In the genomic region with DNA sequence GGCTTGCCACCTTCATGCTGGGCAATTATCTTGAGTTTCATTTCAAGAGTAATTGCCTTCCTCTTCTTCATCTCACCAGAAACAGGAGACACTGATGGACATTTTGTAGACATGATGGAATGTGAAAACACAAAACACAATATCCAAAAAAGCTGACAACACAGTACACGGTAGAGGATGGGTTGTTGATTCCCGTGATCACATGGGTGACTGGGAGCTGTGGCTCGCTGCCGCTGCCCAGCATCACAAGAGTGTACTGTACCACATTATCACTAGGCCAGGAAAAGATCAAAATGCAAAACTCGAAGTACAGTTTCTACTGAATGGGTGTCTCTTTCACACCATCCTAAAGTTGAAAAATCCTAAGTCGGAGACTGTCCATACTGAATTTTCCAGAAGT, we compare ENCODE assay signal across 19 cellular contexts.
"Had no signal": no experiment of that assay in that cellular context is flagged by ENCODE, and none has a peak within 500 bp of the region (broad histone marks: within the 10 kb centered on the region; RNA-seq: fewer than 3 reads in every experiment).

No MANE protein-coding gene starts in this region.

- H3K27ac ChIP-seq: adrenal gland, cardiac muscle cell, gastroesophageal sphincter, heart right ventricle, neutrophil, tibial nerve, uterus had no signal

- H3K27me3 ChIP-seq: adrenal gland, cardiac muscle cell, dorsolateral prefrontal cortex, gastroesophageal sphincter, heart right ventricle, neutrophil, tibial nerve, uterus had no signal

- H3K9me3 ChIP-seq: adrenal gland, gastroesophageal sphincter, heart right ventricle, neutrophil, tibial nerve, uterus had no signal

- ATAC-seq: gastroesophageal sphincter; left cardiac atrium; stimulated activated naive B cell treated with anti-CD40 and anti-IgM and Interleukin-4, amounts not matched to agents 10 μg/mL and 1 μg/mL and 100 μg/mL, for 72 hours had no signal

- H3K9me3 Mint-ChIP-seq: stimulated activated naive B cell treated with anti-CD40 and anti-IgM and Interleukin-4, amounts not matched to agents 10 μg/mL and 1 μg/mL and 100 μg/mL, for 72 hours had no signal

- H3K4me3 ChIP-seq: adrenal gland, cardiac muscle cell, dorsolateral prefrontal cortex, gastroesophageal sphincter, heart right ventricle, lung, tibial nerve, uterus had no signal

- DNase-seq: activated CD4-positive, CD25-positive, alpha-beta regulatory T cell treated with anti-CD3 and anti-CD28 coated beads, Interleukin-2, amount 50 U/mL, for 72 hours; activated CD8-positive, alpha-beta memory T cell treated with anti-CD3 and anti-CD28 coated beads for 24 hours; activated effector memory CD4-positive, alpha-beta T cell treated with anti-CD3 and anti-CD28 coated beads, Interleukin-2, amount 50 U/mL, for 16 hours; adrenal gland; dorsolateral prefrontal cortex; erythroblast; heart right ventricle; left cardiac atrium; stimulated activated CD4-positive, alpha-beta T cell treated with anti-CD3 and anti-CD28 coated beads, Interleukin-12 subunit alpha, Interleukin-12 subunit beta, amount 100 ng/mL, for 4 hours; stimulated activated CD4-positive, alpha-beta T cell treated with anti-CD3 and anti-CD28 coated beads, Interleukin-2, amount 100 ng/mL, for 24 hours; stimulated activated naive B cell treated with anti-CD40 and anti-IgM and Interleukin-4, amounts not matched to agents 10 μg/mL and 1 μg/mL and 100 μg/mL, for 72 hours; substantia nigra; T-helper 9 cell; uterus had no signal

- H3K4me1 ChIP-seq: adrenal gland, uterus had no signal

- H3K36me3 ChIP-seq: uterus had no signal

- H3K4me3 Mint-ChIP-seq: stimulated activated naive B cell treated with anti-CD40 and anti-IgM and Interleukin-4, amounts not matched to agents 10 μg/mL and 1 μg/mL and 100 μg/mL, for 72 hours had no signal

- H3K27me3 Mint-ChIP-seq: stimulated activated naive B cell treated with anti-CD40 and anti-IgM and Interleukin-4, amounts not matched to agents 10 μg/mL and 1 μg/mL and 100 μg/mL, for 72 hours had no signal
